34 cellular contexts compared by ENCODE assay signal in genomic region chr7:129292861-129293260, GRCh38.
DNase-seq lines count a peak whose midpoint lies in the region; ATAC-seq, FAIRE-seq and TF ChIP-seq lines count a peak whose summit lies in the region.
"Had no signal": no experiment of that assay in that cellular context is flagged by ENCODE, and none has a peak within 500 bp of the region (broad histone marks: within the 10 kb centered on the region; RNA-seq: fewer than 3 reads in every experiment).

No MANE protein-coding gene starts in this region.

- in situ Hi-C loops in K562 (cut with MboI) = no loop called here

- no peak overlapping the region for H3K4me2 ChIP-seq in K562 (ENCODE audit: insufficient read depth, low read length)
- H3K4me2 ChIP-seq: A549; BLaER1; BLaER1 treated with 17β-estradiol and CSF1 and Interleukin-3, amounts not matched to agents 10 nM and 100 nM had no signal

- no peak for FAIRE-seq in K562 (lab: Jason Lieb, UNC)
- FAIRE-seq: A549, D721Med had no signal

- H3K9ac ChIP-seq in K562 (ENCODE audit: insufficient read depth in 1 of 2, low read depth in 2 of 2, low read length in 2 of 2) = no peak overlapping the region
- H3K9ac ChIP-seq: BLaER1; BLaER1 treated with 17β-estradiol and CSF1 and Interleukin-3, amounts not matched to agents 10 nM and 100 nM had no signal

- no peak overlapping the region for H3K27ac ChIP-seq in HEK293 (ENCODE audit: extremely low read depth, low read depth, low read length)
- no peak overlapping the region for H3K27ac ChIP-seq in K562 (ENCODE audit: extremely low read depth, low read depth, low read length)
- H3K27ac ChIP-seq: 22Rv1; A549; BLaER1; BLaER1 treated with 17β-estradiol and CSF1 and Interleukin-3, amounts not matched to agents 10 nM and 100 nM; C4-2B had no signal

- CTCF ChIA-PET in HEK293 (lab: Yijun Ruan, JAX) = interaction anchor here (0.9 kb wide), 1 partner anchor 21 kb away, joined by 3 read pairs; no protein-coding TSS in a partner anchor
- CTCF ChIA-PET in WTC11 (lab: Charles Lee) = no interaction called here
- CTCF ChIA-PET in K562 (lab: Yijun Ruan, JAX; ENCODE audit: low intra/inter-chr PET ratio) = no interaction called here

- TF ChIP-seq CTCF in HEK293 (tag by site-specific recombination; IDR thresholded peaks at IDR 0.05) = no peak
- no peak for TF ChIP-seq CTCF in WTC11 (IDR thresholded peaks at IDR 0.05)
- TF ChIP-seq CTCF in K562 (IDR thresholded peaks at IDR 0.05 in 2 of 3, conservative IDR thresholded peaks at IDR 0.05 in 1 of 3; ENCODE audit: insufficient read depth in 2 of 3, low read depth in 1 of 3, low read length in 3 of 3) = no peak

- H3K4me3 ChIP-seq in HEK293 (ENCODE audit: low read depth, low read length) (no peak overlapping the region), K562 (no peak overlapping the region)
- H3K4me3 ChIP-seq: A549; BLaER1; BLaER1 treated with 17β-estradiol and CSF1 and Interleukin-3, amounts not matched to agents 10 nM and 100 nM had no signal

- intact Hi-C loops in K562 (cut with micrococcal nuclease) = no loop called here

- no peaks in the 10 kb centered on the region; a peak in 1 of 3 replicates for H3K36me3 ChIP-seq in HEK293 (ENCODE audit: control insufficient read depth in 2 of 2, insufficient read depth in 1 of 2, low read length in 2 of 2)
- H3K36me3 ChIP-seq in K562 (ENCODE audit: control insufficient read depth, insufficient read depth, low read length) = no peaks in the 10 kb centered on the region
- H3K36me3 ChIP-seq: BE2C had no signal

- no peaks in the 10 kb centered on the region for H3K27me3 Mint-ChIP-seq in WTC11 (ENCODE audit: low read depth)
- H3K27me3 Mint-ChIP-seq: B cell; CD4-positive, alpha-beta memory T cell; CD4-positive, alpha-beta T cell; CD4-positive, CD25-positive, alpha-beta regulatory T cell; CD8-positive, alpha-beta memory T cell had no signal

- ATAC-seq in WTC11 (no peak), K562 (no peak), HG02623 (IDR thresholded peaks at IDR 0.05; ENCODE audit: unreplicated experiment) (no peak)
- ATAC-seq: A549; CD8-positive, alpha-beta T cell had no signal

- H3K27ac Mint-ChIP-seq in WTC11 = no peak overlapping the region
- H3K27ac Mint-ChIP-seq: B cell; CD4-positive, alpha-beta memory T cell; CD4-positive, alpha-beta T cell; CD4-positive, CD25-positive, alpha-beta regulatory T cell; CD8-positive, alpha-beta memory T cell; CD8-positive, alpha-beta T cell had no signal

- TF ChIP-seq EP300 in K562 (IDR thresholded peaks at IDR 0.05; ENCODE audit: low read length) = no peak

- H3K9me1 ChIP-seq in K562 (ENCODE audit: control insufficient read depth, insufficient read depth, low read length) = no peaks in the 10 kb centered on the region

- no peaks in the 10 kb centered on the region for H3K9me3 Mint-ChIP-seq in WTC11
- H3K9me3 Mint-ChIP-seq: CD14-positive monocyte; CD4-positive, alpha-beta memory T cell; CD4-positive, alpha-beta T cell; CD4-positive, CD25-positive, alpha-beta regulatory T cell; CD8-positive, alpha-beta memory T cell; CD8-positive, alpha-beta T cell had no signal

- BruUV-seq in K562 (replicated peaks; lab: Mats Ljungman, UMichigan) = no TSS peak

- H4K20me1 ChIP-seq in K562 (replicated peaks; ENCODE audit: control insufficient read depth, insufficient read depth, low read length) = no peaks in the 10 kb centered on the region
- H4K20me1 ChIP-seq: BLaER1 had no signal

- H3K4me3 Mint-ChIP-seq in WTC11 = no peak overlapping the region
- H3K4me3 Mint-ChIP-seq: B cell; CD14-positive monocyte; CD4-positive, alpha-beta memory T cell; CD4-positive, alpha-beta T cell; CD4-positive, CD25-positive, alpha-beta regulatory T cell; CD8-positive, alpha-beta memory T cell; CD8-positive, alpha-beta T cell had no signal

- no peak for TF ChIP-seq POLR2A in K562 (conservative IDR thresholded peaks at IDR 0.05)

- no peak overlapping the region for H2AFZ ChIP-seq in K562 (ENCODE audit: low read depth, low read length)

- H3K4me1 ChIP-seq in HEK293 (ENCODE audit: control insufficient read depth, insufficient read depth, low read length) = peaks cover 8% of the 10 kb centered on the region
- H3K4me1 ChIP-seq in K562 (replicated peaks in 1 of 2; ENCODE audit: control insufficient read depth in 2 of 2, insufficient read depth in 2 of 2, low read length in 2 of 2) = no peaks in the 10 kb centered on the region
- H3K4me1 ChIP-seq: A549, Caco-2 had no signal

- TF ChIP-seq RAD21 in K562 (CRISPR knock-in tag; conservative IDR thresholded peaks at IDR 0.05 in 1 of 2, IDR thresholded peaks at IDR 0.05 in 1 of 2) = no peak

- POLR2A ChIA-PET in HEK293 (lab: Yijun Ruan, JAX) (no interaction called here), WTC11 (lab: Charles Lee) (no interaction called here), K562 (lab: Yijun Ruan, JAX) (no interaction called here)

- WGBS in K562 (ENCODE audit: insufficient coverage, low coverage, missing lambda C conversion rate) = 44% methylated on average over 3 of the region's 3 CpGs

- DNase-seq in WTC11 (ENCODE audit: low spot score) (no peak), K562 (ENCODE audit: extremely low read depth in 1 of 4, low spot score in 3 of 4) (no peak), NOMO-1 (lab: John Stamatoyannopoulos, UW; ENCODE audit: unreplicated experiment in 2 of 2) (no peak)
- DNase-seq in stimulated activated CD8-positive, alpha-beta memory T cell treated with anti-CD3 and anti-CD28 coated beads, Interleukin-4, amount 100 ng/mL, for 48 hours = no peak
- DNase-seq: 8988T; ACHN; AML-193; BE2C; C1 segment of cervical spinal cord; Caco-2; Calu3; CD4-positive, alpha-beta memory T cell; CD4-positive, alpha-beta T cell; CD4-positive, CD25-positive, alpha-beta regulatory T cell; CD8-positive, alpha-beta memory T cell; CD8-positive, alpha-beta T cell; COR-L47; DMS 273 treated with DMSO at 0.1 percent for 48 hours; DMS153; DMS53; DMS79; DMS79 treated with DMSO at 0.1 percent for 48 hours; DND-41; EL had no signal

- H3K4me1 Mint-ChIP-seq in WTC11 = no peaks in the 10 kb centered on the region
- H3K4me1 Mint-ChIP-seq: B cell; CD8-positive, alpha-beta memory T cell had no signal

- no peaks in the 10 kb centered on the region for H3K79me2 ChIP-seq in K562 (ENCODE audit: control insufficient read depth, insufficient read depth, low read length)

- H3K27me3 ChIP-seq in K562 (ENCODE audit: control insufficient read depth in 2 of 2, insufficient read depth in 2 of 2, low read length in 2 of 2) = no peaks in the 10 kb centered on the region; a peak in 1 of 5 replicates
- H3K27me3 ChIP-seq: BE2C; BLaER1; BLaER1 treated with 17β-estradiol and CSF1 and Interleukin-3, amounts not matched to agents 10 nM and 100 nM had no signal

- H3K9me3 ChIP-seq in HEK293 (ENCODE audit: control insufficient read depth, insufficient read depth, low read depth, low read length) = no peaks in the 10 kb centered on the region
- H3K9me3 ChIP-seq in K562 (replicated peaks; ENCODE audit: control insufficient read depth, insufficient read depth, low read depth, low read length) = no peaks in the 10 kb centered on the region
- H3K9me3 ChIP-seq: A549; BE2C; BLaER1; BLaER1 treated with 17β-estradiol and CSF1 and Interleukin-3, amounts not matched to agents 10 nM and 100 nM; Caco-2 had no signal

- H3K36me3 Mint-ChIP-seq in WTC11 = peaks cover 5% of the 10 kb centered on the region

TF ChIP-seq in HEK293, 187 proteins besides CTCF, POLR2A, EP300 and RAD21:
- TF ChIP-seq ZNF501 (tag by site-specific recombination; IDR thresholded peaks at IDR 0.05) (no peak), ZNF121 (tag by site-specific recombination; IDR thresholded peaks at IDR 0.05) (peak; percentile 51; the same call in 1 of the 2 replicates), ZNF404 (tag by site-specific recombination; IDR thresholded peaks at IDR 0.05) (no peak), ZNF362 (tag by site-specific recombination; IDR thresholded peaks at IDR 0.05) (no peak)
TF ChIP-seq in HEK293: peak in this region for 1.

TF ChIP-seq in WTC11, 78 proteins besides CTCF, POLR2A, EP300 and RAD21:
- TF ChIP-seq ELF4 (CRISPR knock-in tag; IDR thresholded peaks at IDR 0.05; ENCODE audit: low read depth) (no peak), ZNF121 (CRISPR knock-in tag; IDR thresholded peaks at IDR 0.05) (0 out of 2 replicates have a peak, but pooled peaks have one; percentile 22)
TF ChIP-seq in WTC11: peak in this region for 1.

TF ChIP-seq in K562, 482 proteins besides CTCF, POLR2A, EP300 and RAD21:
- no peak for TF ChIP-seq MLX (CRISPR knock-in tag; conservative IDR thresholded peaks at IDR 0.05)
- TF ChIP-seq POLR3G (IDR thresholded peaks at IDR 0.05; ENCODE audit: extremely low read depth, insufficient read length, insufficient replicate concordance) = no peak
- peak; percentile 53; the same call in 1 of the 2 replicates for TF ChIP-seq ZNF121 (CRISPR knock-in tag; conservative IDR thresholded peaks at IDR 0.05)
- no peak for TF ChIP-seq DACH1 (IDR thresholded peaks at IDR 0.05; ENCODE audit: partially characterized antibody)
- TF ChIP-seq TCF7 (IDR thresholded peaks at IDR 0.05; ENCODE audit: borderline replicate concordance) = no peak

Comparison
In these comparisons a context has a peak if more than half of its experiments do, and no peak if none do; other contexts are left out.
1. Of the 44 proteins assayed by ChIP-seq in both K562 and HEK293: peak only in K562: none; only in HEK293: none; in both: ZNF121; in neither: 43.